Comparison of ENCODE assay signal across 8 cellular contexts in genomic region chr15:38474155-38474757, GRCh38. TPM values are rescaled to one million over a fixed set of nuclear protein-coding genes. Genes with fewer than 3 reads are reported as not detected.
DNase-seq lines count a peak whose midpoint lies in the region; ATAC-seq, FAIRE-seq and TF ChIP-seq lines count a peak whose summit lies in the region.

No MANE protein-coding gene starts in this region.

- H3K4me3 ChIP-seq in right atrium auricular region: no peak overlapping the region
- no peak overlapping the region for H3K4me3 ChIP-seq in PC-9
- no peak overlapping the region for H3K4me3 ChIP-seq in mammary epithelial cell (replicated peaks in 1 of 3; ENCODE audit: insufficient read depth in 1 of 3, low read depth in 2 of 3, low read length in 3 of 3)
- H3K4me3 ChIP-seq in kidney (ENCODE audit: low read length in 2 of 2): no peak overlapping the region

- H4K20me1 ChIP-seq in PC-9 (ENCODE audit: insufficient read depth) (no peaks in the 10 kb centered on the region), mammary epithelial cell (ENCODE audit: insufficient read depth, low read length) (no peaks in the 10 kb centered on the region)

- TF ChIP-seq CTCF in right atrium auricular region (IDR thresholded peaks at IDR 0.05): peak in 1 of 2 donors; percentile 75
- peak; percentile 73 for TF ChIP-seq CTCF in PC-9 (conservative IDR thresholded peaks at IDR 0.05)
- peak; percentile 68 to 78 for TF ChIP-seq CTCF in mammary epithelial cell (conservative IDR thresholded peaks at IDR 0.05 in 1 of 2, IDR thresholded peaks at IDR 0.05 in 1 of 2; ENCODE audit: extremely low read depth in 1 of 2, insufficient read depth in 1 of 2, low read depth in 1 of 2, low read length in 2 of 2)
- TF ChIP-seq CTCF in kidney (IDR thresholded peaks at IDR 0.05; ENCODE audit: borderline replicate concordance, extremely low read depth, insufficient read depth): peak; percentile 87

- whole genome bisulfite sequencing in mammary epithelial cell (ENCODE audit: low coverage, missing lambda C conversion rate): 46% methylated on average over 4 of the region's 4 CpGs

- H3K9me3 ChIP-seq in right atrium auricular region (no peaks in the 10 kb centered on the region), PC-9 (ENCODE audit: insufficient read depth, low read depth) (no peaks in the 10 kb centered on the region), mammary epithelial cell (replicated peaks; ENCODE audit: insufficient read depth, low read length) (no peaks in the 10 kb centered on the region), kidney (ENCODE audit: control insufficient read depth in 1 of 2, low read length in 2 of 2) (no peaks in the 10 kb centered on the region)

- in situ Hi-C loops in mammary epithelial cell (cut with MboI; ENCODE audit: low sequenced_read_pairs in 2 of 2): no loop called here

- H2AFZ ChIP-seq in PC-9 (no peak overlapping the region), mammary epithelial cell (ENCODE audit: low read depth, low read length) (no peak overlapping the region)

- H3K4me1 ChIP-seq in right atrium auricular region (no peaks in the 10 kb centered on the region), PC-9 (replicated peaks; ENCODE audit: insufficient read depth) (no peaks in the 10 kb centered on the region), mammary epithelial cell (ENCODE audit: insufficient read depth, low read length) (no peaks in the 10 kb centered on the region), kidney (ENCODE audit: control insufficient read depth in 1 of 2, insufficient read depth in 1 of 2, low read depth in 1 of 2, low read length in 2 of 2) (no peaks in the 10 kb centered on the region)

- H3K4me2 ChIP-seq in PC-9: no peak overlapping the region
- no peak overlapping the region for H3K4me2 ChIP-seq in mammary epithelial cell (ENCODE audit: insufficient read depth, low read depth, low read length)

- H3K79me2 ChIP-seq in PC-9 (ENCODE audit: low read depth) (no peaks in the 10 kb centered on the region), mammary epithelial cell (ENCODE audit: insufficient read depth, low read length) (no peaks in the 10 kb centered on the region)

- intact Hi-C loops in Right ventricle myocardium superior (cut with DNase I): loop anchor here (5.0 kb wide), 1 partner anchor 218 kb away; no protein-coding TSS in a partner anchor
- intact Hi-C loops in PC-9 (cut with micrococcal nuclease; ENCODE audit: unreplicated experiment): loop anchor here (2.0 to 10.0 kb wide), 3 partner anchors 91 to 477 kb away; partner anchors contain the start of gene RASGRP1
- intact Hi-C loops in mammary epithelial cell (cut with micrococcal nuclease): loop anchor here (1.0 kb wide), 5 partner anchors 34 to 225 kb away; partner anchors contain the start of gene RASGRP1
- intact Hi-C loops in kidney (cut with DNase I): loop anchor here (10.0 kb wide), 1 partner anchor 211 kb away; no protein-coding TSS in a partner anchor

- peak; percentile 88 for ATAC-seq in Right ventricle myocardium superior (ENCODE audit: poor library complexity)
- peak; percentile 90 for ATAC-seq in GM21717 (IDR thresholded peaks at IDR 0.05; ENCODE audit: unreplicated experiment)

- H3K9me2 ChIP-seq in PC-9 (ENCODE audit: insufficient read depth): no peaks in the 10 kb centered on the region

- no peak overlapping the region for H3K9ac ChIP-seq in mammary epithelial cell (ENCODE audit: insufficient read depth, low read length)
- no peak overlapping the region for H3K9ac ChIP-seq in kidney (ENCODE audit: low read length in 2 of 2)

- H3K36me3 ChIP-seq in right atrium auricular region (peaks cover 29% of the 10 kb centered on the region), PC-9 (ENCODE audit: low read depth) (no peaks in the 10 kb centered on the region), mammary epithelial cell (ENCODE audit: insufficient read depth, low read length) (peaks cover 12% of the 10 kb centered on the region), kidney (ENCODE audit: control insufficient read depth in 1 of 2, insufficient read depth in 2 of 2, low read length in 2 of 2) (peaks cover 8 to 9% of the 10 kb centered on the region in 2 donors)

- BruUV-seq in PC-9 (replicated peaks; lab: Mats Ljungman, UMichigan): no TSS peak
- no TSS peak for BruUV-seq in mammary epithelial cell (replicated peaks; lab: Mats Ljungman, UMichigan)

- dilution Hi-C loops in mammary epithelial cell (cut with HindIII; ENCODE audit: low sequenced_read_pairs): no loop called here

- no peaks in the 10 kb centered on the region for H3F3A ChIP-seq in PC-9 (ENCODE audit: insufficient read depth, low read depth)

- H3K27ac ChIP-seq in right atrium auricular region (no peak overlapping the region), PC-9 (no peak overlapping the region), mammary epithelial cell (ENCODE audit: insufficient read depth, low read depth, low read length) (no peak overlapping the region), kidney (ENCODE audit: low read depth in 2 of 2, low read length in 2 of 2) (no peak overlapping the region)

- CTCF ChIA-PET in PC-9 (lab: Charles Lee) (interaction anchor here (0.6 kb wide), 1 partner anchor 226 kb away, joined by 3 read pairs; no protein-coding TSS in a partner anchor), mammary epithelial cell (lab: Charles Lee; ENCODE audit: low non-redundant PET) (interaction anchor here (0.5 to 0.6 kb wide), 3 partner anchors 46 to 226 kb away, joined by 3 to 4 read pairs (median 3); no protein-coding TSS in a partner anchor)

- POLR2A ChIA-PET in PC-9 (lab: Charles Lee; ENCODE audit: unreplicated experiment): no interaction called here

- FAIRE-seq in HTR-8/SVneo (lab: Jason Lieb, UNC): peak; percentile 72
- FAIRE-seq in kidney (lab: Jason Lieb, UNC): peak; percentile 97

- H3K27me3 ChIP-seq in right atrium auricular region (no peaks in the 10 kb centered on the region), PC-9 (ENCODE audit: insufficient read depth, low read depth) (no peaks in the 10 kb centered on the region), mammary epithelial cell (ENCODE audit: insufficient read depth, low read length) (no peaks in the 10 kb centered on the region)

- no peak for DNase-seq in Right ventricle myocardium superior
- no peak for DNase-seq in right atrium auricular region (ENCODE audit: low spot score)
- peak; percentile 11 for DNase-seq in HTR-8/SVneo (ENCODE audit: insufficient read length, low spot score)
- peak; percentile 9 to 39 for DNase-seq in PC-9
- peak; percentile 62 for DNase-seq in mammary epithelial cell
- DNase-seq in kidney: no peak
- DNase-seq in superior temporal gyrus (ENCODE audit: extremely low spot score): peak; percentile 94

RNA-seq across cellular contexts. Expression of gene FAM98B, which starts 20.3 kb away (rescaled TPM):
- total RNA-seq in Right ventricle myocardium superior: 16.2 TPM
- total RNA-seq in right atrium auricular region: 10 to 100 TPM in 1 of 2 donors, 1 to 10 TPM in 1; 9.8 to 13.4 TPM
- 14.6 and 34.7 TPM in 2 replicates for total RNA-seq in PC-9 (2021)
- 10 to 100 TPM in 1 of 2 donors, 1 to 10 TPM in 1; 7.0 to 29.0 TPM for total RNA-seq in mammary epithelial cell
- polyA plus RNA-seq in mammary epithelial cell: 4.0 TPM
- polyA minus RNA-seq in mammary epithelial cell: 1.9 TPM
- 17.2 TPM for total RNA-seq in kidney
- 12.9 TPM for polyA plus RNA-seq in kidney (ENCODE audit: insufficient read depth, low read depth, low replicate concordance)

Comparison
In these comparisons a context has a peak if more than half of its experiments do, and no peak if none do; other contexts are left out.
1. DNase-seq: peak in HTR-8/SVneo (single experiment), PC-9 (2 of 2), mammary epithelial cell (single experiment) and superior temporal gyrus (single experiment); none in Right ventricle myocardium superior (single experiment), right atrium auricular region (single experiment) and kidney (single experiment).